ENCODE assay signal across 8 cellular contexts in genomic region chr12:56157201-56158028, GRCh38.
DNase-seq lines count a peak whose midpoint lies in the region; ATAC-seq and TF ChIP-seq lines count a peak whose summit lies in the region.

No MANE protein-coding gene starts in this region.

- peak; percentile 30 for ATAC-seq in GM18858 (IDR thresholded peaks at IDR 0.05; ENCODE audit: unreplicated experiment)
- peak; percentile 25 for ATAC-seq in HG03108 (IDR thresholded peaks at IDR 0.05; ENCODE audit: unreplicated experiment)

- in situ Hi-C loops in ACHN (cut with HindIII; ENCODE audit: low pct_ligation_motif_present, low pct_unique_long_range_greater_than_20kb, low sequenced_read_pairs), result no loop called here

- peak; percentile 95 for DNase-seq in ACHN
- DNase-seq in NCI-H2196 (lab: John Stamatoyannopoulos, UW; ENCODE audit: unreplicated experiment), result peak; percentile 90
- peak; percentile 85 to 91 for DNase-seq in cardiac fibroblast (ENCODE audit: low read depth in 2 of 2)
- DNase-seq in iris pigment epithelial cell (ENCODE audit: low read depth), result peak; percentile 84
- DNase-seq in smooth muscle cell of the brain vasculature (ENCODE audit: low read depth, low spot score), result peak; percentile 69

- TF ChIP-seq CTCF in WI38 (IDR thresholded peaks at IDR 0.05; ENCODE audit: low read depth, low read length) (peak; percentile 66), cardiac fibroblast (IDR thresholded peaks at IDR 0.05; ENCODE audit: low read depth, low read length) (peak; percentile 74)

- H3K4me3 ChIP-seq in WI38 (ENCODE audit: low read depth, low read length) (peak overlapping the region; percentile 87), cardiac fibroblast (replicated peaks in 1 of 2; ENCODE audit: low read depth in 2 of 2, low read length in 2 of 2) (peak overlapping the region; percentile 93 to 98)

Comparison
In these comparisons a context has a peak if more than half of its experiments do, and no peak if none do; other contexts are left out.
1. Peak in every context shown above with its lines: DNase-seq, ATAC-seq and H3K4me3 ChIP-seq.